In the genomic region with DNA sequence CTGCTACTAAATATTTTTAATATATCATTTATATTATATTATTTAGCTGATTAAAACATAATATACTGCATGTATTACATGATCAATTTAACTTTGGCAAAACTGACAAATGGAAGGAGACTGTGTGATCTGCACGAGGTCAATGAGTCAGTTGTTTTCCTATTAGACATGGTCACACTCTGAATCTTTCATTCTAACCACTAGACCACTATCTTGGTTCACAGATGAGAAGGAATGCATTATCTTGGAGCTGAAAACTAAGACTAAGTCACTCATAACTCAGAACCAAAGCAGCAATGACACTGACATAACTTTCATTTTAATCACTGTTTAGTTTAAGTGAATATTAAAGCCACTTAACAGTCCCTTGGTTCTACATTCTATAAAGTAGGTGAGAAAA, we compare ENCODE assay signal across 8 cellular contexts. TPM values are rescaled to one million over a fixed set of nuclear protein-coding genes. Genes with fewer than 3 reads are reported as not detected.
DNase-seq lines count a peak whose midpoint lies in the region; ATAC-seq and TF ChIP-seq lines count a peak whose summit lies in the region.

No MANE protein-coding gene starts in this region.

- intact Hi-C loops in colonic mucosa (cut with DNase I) = no loop called here

- peak; percentile 89 for DNase-seq in COLO829 (ENCODE audit: low spot score)
- peak; percentile 84 for DNase-seq in LHCN-M2 (ENCODE audit: low read depth)
- DNase-seq in fibroblast of peridontal ligament (ENCODE audit: extremely low read depth) = peak; percentile 44
- no peak for DNase-seq in inferior parietal cortex (ENCODE audit: extremely low spot score)
- no peak for DNase-seq in colonic mucosa
- no peak for DNase-seq in KG1 (lab: John Stamatoyannopoulos, UW)
- DNase-seq in T-helper 9 cell = no peak

- no peak overlapping the region for H3K9ac ChIP-seq in colonic mucosa (ENCODE audit: low read depth in 2 of 2, low read length in 2 of 2)

- H3K4me3 ChIP-seq in colonic mucosa = no peak overlapping the region

- no peak overlapping the region for H3K27ac ChIP-seq in colonic mucosa

- H3K36me3 ChIP-seq in colonic mucosa = no peaks in the 10 kb centered on the region

- H3K4me1 ChIP-seq in colonic mucosa = no peaks in the 10 kb centered on the region

- no peaks in the 10 kb centered on the region for H3K9me3 ChIP-seq in colonic mucosa

- H3K27me3 ChIP-seq in colonic mucosa = no peaks in the 10 kb centered on the region

- peak; percentile 83 for ATAC-seq in GM19351 (IDR thresholded peaks at IDR 0.05; ENCODE audit: unreplicated experiment)

- no peak for TF ChIP-seq CTCF in colonic mucosa (IDR thresholded peaks at IDR 0.05)

RNA-seq across cellular contexts. Expression of a gene that starts 37.4 kb away (rescaled TPM):
- 16.5 and 18.0 TPM in 2 replicates for total RNA-seq in LHCN-M2 (2014; rRNA removed)
- polyA plus RNA-seq in LHCN-M2 (2012) = 7.3 TPM
- total RNA-seq in colonic mucosa = 100 to 1,000 TPM in 1 of 2 donors, 10 to 100 TPM in 1; 49.1 to 103 TPM

RNA-seq across cellular contexts. Expression of a gene that starts 54.1 kb away (rescaled TPM):
- total RNA-seq in LHCN-M2 (2014; rRNA removed) = 0.34 TPM in 1 of 2 replicates, not detected in the other
- 0.05 TPM for polyA plus RNA-seq in LHCN-M2 (2012)
- under 1 TPM in 1 of 2 donors, not detected in 1; 0.35 TPM for total RNA-seq in colonic mucosa

Comparison
In these comparisons a context has a peak if more than half of its experiments do, and no peak if none do; other contexts are left out.
1. DNase-seq: peak in COLO829 (single experiment), LHCN-M2 (single experiment) and fibroblast of peridontal ligament (single experiment); none in inferior parietal cortex (single experiment), colonic mucosa (single experiment), KG1 (single experiment) and T-helper 9 cell (single experiment).